In genomic region chr1:172671591-172671990, GRCh38 we compare ENCODE assay signal across 20 cellular contexts. TPM values are rescaled to one million over a fixed set of nuclear protein-coding genes. Genes with fewer than 3 reads are reported as not detected.
A peak's percentile ranks its signal among the peaks of the same experiment; 100 is the strongest.
DNase-seq lines count a peak whose midpoint lies in the region; ATAC-seq and TF ChIP-seq lines count a peak whose summit lies in the region.
"Had no signal": no experiment of that assay in that cellular context is flagged by ENCODE, and none has a peak within 500 bp of the region (broad histone marks: within the 10 kb centered on the region; RNA-seq: fewer than 3 reads in every experiment).

No MANE protein-coding gene starts in this region.

- CTCF ChIA-PET in activated CD4-positive, alpha-beta T cell treated with anti-CD3 and anti-CD28 coated beads for 36 hours (lab: Charles Lee), result interaction anchor here (0.6 to 1.8 kb wide), 2 partner anchors 37 to 45 kb away, joined by 4 to 5 read pairs; no protein-coding TSS in a partner anchor

- peaks cover 90% of the 10 kb centered on the region for H3K4me1 Mint-ChIP-seq in activated T-cell treated with anti-CD3 and anti-CD28 coated beads, Interleukin-2, amount 50 U/mL, for 24 hours (ENCODE audit: low read depth)
- H3K4me1 Mint-ChIP-seq in activated CD4-positive, alpha-beta T cell treated with anti-CD3 and anti-CD28 coated beads for 36 hours, result peaks cover 71% of the 10 kb centered on the region
- H3K4me1 Mint-ChIP-seq: memory B cell had no signal

- POLR2A ChIA-PET in activated CD4-positive, alpha-beta T cell treated with anti-CD3 and anti-CD28 coated beads for 36 hours (lab: Charles Lee), result no interaction called here

- no peak for DNase-seq in activated T-cell treated with anti-CD3 and anti-CD28 coated beads, Interleukin-2, amount 50 U/mL, for 24 hours
- no peak for DNase-seq in activated T-cell treated with anti-CD3 and anti-CD28 coated beads, Interleukin-2, amount 50 U/mL, for 1 hour
- DNase-seq in SW480 (ENCODE audit: low spot score) (peak; percentile 8), fibroblast of pulmonary artery (ENCODE audit: low read depth) (peak; percentile 49), renal cortical epithelial cell (ENCODE audit: low read depth) (peak; percentile 95), GM13977 (ENCODE audit: low spot score) (no peak)
- no peak for DNase-seq in stimulated activated CD8-positive, alpha-beta memory T cell treated with anti-CD3 and anti-CD28 coated beads, Interleukin-4, amount 100 ng/mL, for 48 hours
- no peak for DNase-seq in activated CD4-positive, alpha-beta T cell treated with anti-CD3 and anti-CD28 coated beads for 36 hours
- DNase-seq: ACHN; activated naive CD4-positive, alpha-beta T cell; DMS 273 treated with DMSO at 0.1 percent for 48 hours; GOT3; KBM-7; NCI-H1436 treated with DMSO at 0.1 percent for 48 hours; SW 1271 had no signal

- no peak overlapping the region for H3K4me3 Mint-ChIP-seq in activated T-cell treated with anti-CD3 and anti-CD28 coated beads, Interleukin-2, amount 50 U/mL, for 24 hours
- no peak overlapping the region for H3K4me3 Mint-ChIP-seq in activated CD4-positive, alpha-beta T cell treated with anti-CD3 and anti-CD28 coated beads for 36 hours
- H3K4me3 Mint-ChIP-seq: memory B cell had no signal

- peaks cover 17% of the 10 kb centered on the region for H3K9me3 Mint-ChIP-seq in activated T-cell treated with anti-CD3 and anti-CD28 coated beads, Interleukin-2, amount 50 U/mL, for 24 hours
- H3K9me3 Mint-ChIP-seq in activated CD4-positive, alpha-beta T cell treated with anti-CD3 and anti-CD28 coated beads for 36 hours (ENCODE audit: low read depth), result no peaks in the 10 kb centered on the region
- H3K9me3 Mint-ChIP-seq: memory B cell had no signal

- H3K27me3 Mint-ChIP-seq in activated T-cell treated with anti-CD3 and anti-CD28 coated beads, Interleukin-2, amount 50 U/mL, for 24 hours, result no peaks in the 10 kb centered on the region
- H3K27me3 Mint-ChIP-seq in activated CD4-positive, alpha-beta T cell treated with anti-CD3 and anti-CD28 coated beads for 36 hours, result peaks cover 11% of the 10 kb centered on the region

- no peak overlapping the region for H3K4me3 ChIP-seq in fibroblast of pulmonary artery (replicated peaks; ENCODE audit: low read depth, low read length)
- H3K4me3 ChIP-seq: tibial nerve had no signal

- intact Hi-C loops in activated CD4-positive, alpha-beta T cell treated with anti-CD3 and anti-CD28 coated beads for 36 hours (cut with DNase I, micrococcal nuclease), result loop anchor here (2.0 kb wide), 3 partner anchors 27 to 37 kb away; no protein-coding TSS in a partner anchor

- TF ChIP-seq CTCF in fibroblast of pulmonary artery (IDR thresholded peaks at IDR 0.05; ENCODE audit: low read length, missing control alignments) (no peak), GM13977 (IDR thresholded peaks at IDR 0.05; ENCODE audit: extremely low read depth, insufficient read depth, missing control alignments) (no peak)

- H3K27ac Mint-ChIP-seq in activated T-cell treated with anti-CD3 and anti-CD28 coated beads, Interleukin-2, amount 50 U/mL, for 24 hours, result peak overlapping the region; percentile 94
- no peak overlapping the region for H3K27ac Mint-ChIP-seq in activated CD4-positive, alpha-beta T cell treated with anti-CD3 and anti-CD28 coated beads for 36 hours
- H3K27ac Mint-ChIP-seq: memory B cell had no signal

- in situ Hi-C loops in GM13977 (cut with MboI; ENCODE audit: low pct_unique_long_range_greater_than_20kb, low sequenced_read_pairs, unreplicated experiment), result no loop called here

- H3K36me3 Mint-ChIP-seq in activated T-cell treated with anti-CD3 and anti-CD28 coated beads, Interleukin-2, amount 50 U/mL, for 24 hours (ENCODE audit: low read depth), result peaks cover 35% of the 10 kb centered on the region
- H3K36me3 Mint-ChIP-seq in activated CD4-positive, alpha-beta T cell treated with anti-CD3 and anti-CD28 coated beads for 36 hours (ENCODE audit: low read depth), result peaks cover 19% of the 10 kb centered on the region
- H3K36me3 Mint-ChIP-seq: memory B cell had no signal

- ATAC-seq in activated CD4-positive, alpha-beta T cell treated with anti-CD3 and anti-CD28 coated beads for 36 hours, result no peak

RNA-seq across cellular contexts. Expression of gene FASLG, which starts 12.7 kb away (rescaled TPM):
- not detected in 2 replicates for total RNA-seq in renal cortical epithelial cell
- 1 to 10 TPM; 3.6 to 4.0 TPM for total RNA-seq in activated CD4-positive, alpha-beta T cell treated with anti-CD3 and anti-CD28 coated beads for 36 hours
- total RNA-seq: chondrocyte, NCI-H460, osteocyte, tibial nerve had no signal

Comparison
In these comparisons a context has a peak if more than half of its experiments do, and no peak if none do; other contexts are left out.
1. DNase-seq: peak in SW480 (single experiment), fibroblast of pulmonary artery (single experiment) and renal cortical epithelial cell (single experiment); none in activated T-cell treated with anti-CD3 and anti-CD28 coated beads, Interleukin-2, amount 50 U/mL, for 24 hours (single experiment), activated T-cell treated with anti-CD3 and anti-CD28 coated beads, Interleukin-2, amount 50 U/mL, for 1 hour (single experiment), stimulated activated CD8-positive, alpha-beta memory T cell treated with anti-CD3 and anti-CD28 coated beads, Interleukin-4, amount 100 ng/mL, for 48 hours (single experiment), GM13977 (single experiment) and activated CD4-positive, alpha-beta T cell treated with anti-CD3 and anti-CD28 coated beads for 36 hours (single experiment).